19 cellular contexts compared by ENCODE assay signal in the genomic region with DNA sequence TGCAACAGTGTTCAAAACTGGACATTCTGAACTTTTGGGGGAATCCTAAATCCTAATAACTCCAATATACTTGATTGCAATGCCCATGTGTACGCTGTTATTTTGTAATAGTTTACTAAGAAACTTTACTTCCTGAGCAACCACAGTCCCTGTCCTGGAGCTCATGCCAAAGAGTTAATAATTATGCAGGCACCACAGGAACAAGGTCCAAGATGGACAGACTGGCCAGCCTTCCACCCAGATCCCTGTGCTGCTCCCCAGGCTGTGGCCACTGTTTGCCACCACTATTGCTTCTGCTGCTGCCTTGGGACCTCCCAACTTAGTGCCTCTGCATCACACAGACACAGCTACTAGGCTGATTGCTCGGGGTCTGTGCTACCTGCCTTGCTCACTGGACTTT. TPM values are rescaled to one million over a fixed set of nuclear protein-coding genes. Genes with fewer than 3 reads are reported as not detected.
A peak's percentile ranks its signal among the peaks of the same experiment; 100 is the strongest.
DNase-seq lines count a peak whose midpoint lies in the region; ATAC-seq and TF ChIP-seq lines count a peak whose summit lies in the region.
"Had no signal": no experiment of that assay in that cellular context is flagged by ENCODE, and none has a peak within 500 bp of the region (broad histone marks: within the 10 kb centered on the region; RNA-seq: fewer than 3 reads in every experiment).

No MANE protein-coding gene starts in this region.

- no peaks in the 10 kb centered on the region for H3K79me1 ChIP-seq in trophoblast cell (ENCODE audit: low read length)

- peak; percentile 20 to 29 for TF ChIP-seq RAD21 in liver (IDR thresholded peaks at IDR 0.05)

- H3K18ac ChIP-seq in trophoblast cell (ENCODE audit: low read length): no peak overlapping the region

- H2BK5ac ChIP-seq in trophoblast cell (ENCODE audit: low read depth, low read length, poor library complexity): no peak overlapping the region

- H3K23ac ChIP-seq in trophoblast cell (ENCODE audit: low read length): no peak overlapping the region

- no peak for TF ChIP-seq EP300 in stomach (IDR thresholded peaks at IDR 0.05)

- no peak overlapping the region for H4K91ac ChIP-seq in trophoblast cell (ENCODE audit: low read depth, low read length)

- no peak overlapping the region for H2AFZ ChIP-seq in trophoblast cell (ENCODE audit: insufficient read depth, low read length, poor library complexity)
- H2AFZ ChIP-seq: GM23248 had no signal

- intact Hi-C loops in stomach (cut with DNase I; ENCODE audit: low total_unique reads): no loop called here

- H3K79me2 ChIP-seq in trophoblast cell (ENCODE audit: control insufficient read depth, insufficient read depth, low read length, poor library complexity): no peaks in the 10 kb centered on the region

- 44% methylated on average over 2 of the region's 2 CpGs for WGBS in liver
- WGBS in trophoblast cell (ENCODE audit: extremely low coverage, insufficient coverage, insufficient read length): no CpG with 5 or more reads among the region's 2 CpGs
- 43 to 71% (median 62%) methylated on average over 2 of the region's 2 CpGs for WGBS in stomach, 5 donors

- H3K4me1 ChIP-seq in liver (ENCODE audit: control insufficient read depth in 4 of 4, insufficient read depth in 4 of 4, low read length in 3 of 4): peaks cover 0 to 17% (median 12%) of the 10 kb centered on the region in 4 donors
- H3K4me1 ChIP-seq in trophoblast cell (ENCODE audit: control insufficient read depth in 1 of 2, insufficient read depth in 2 of 2, low read length in 2 of 2): no peaks in the 10 kb centered on the region
- no peaks in the 10 kb centered on the region for H3K4me1 ChIP-seq in stomach

- H3K27ac ChIP-seq in liver (ENCODE audit: low read depth in 1 of 2, low read length in 2 of 2) (peak overlapping the region in 1 of 2 donors; percentile 55), trophoblast cell (ENCODE audit: low read depth, low read length) (no peak overlapping the region), stomach (no peak overlapping the region)
- H3K27ac ChIP-seq: C4-2B, GM23248 had no signal

- H3K4me2 ChIP-seq in trophoblast cell (ENCODE audit: low read length): no peak overlapping the region

- DNase-seq in epithelial cell of proximal tubule (ENCODE audit: low read depth) (peak; percentile 15), trophoblast cell (no peak), NCI-H2196 treated with DMSO at 0.1 percent for 48 hours (lab: John Stamatoyannopoulos, UW; ENCODE audit: unreplicated experiment) (no peak), stomach (no peak)
- DNase-seq: ACHN; AML-193; CD4-positive, alpha-beta memory T cell; DMS153; DMS79; GDM1; GM23248; HCEC 1CT; KG1 had no signal

- TF ChIP-seq CTCF in epithelial cell of proximal tubule (conservative IDR thresholded peaks at IDR 0.05; ENCODE audit: low read depth, low read length) (no peak), liver (IDR thresholded peaks at IDR 0.05; ENCODE audit: low read depth, low read length, missing input control) (no peak), stomach (IDR thresholded peaks at IDR 0.05) (no peak)

- H3K27me3 ChIP-seq in liver (ENCODE audit: control insufficient read depth in 4 of 4, insufficient read depth in 4 of 4, low read length in 3 of 4) (no peaks in the 10 kb centered on the region), trophoblast cell (ENCODE audit: insufficient read depth, low read length) (no peaks in the 10 kb centered on the region), stomach (no peaks in the 10 kb centered on the region)

- ATAC-seq in HG03521 (IDR thresholded peaks at IDR 0.05; ENCODE audit: unreplicated experiment) (no peak), GM18498 (IDR thresholded peaks at IDR 0.05; ENCODE audit: unreplicated experiment) (no peak)

- no peak overlapping the region for H3K4me3 ChIP-seq in epithelial cell of proximal tubule (ENCODE audit: low read depth, low read length)
- H3K4me3 ChIP-seq in liver (ENCODE audit: low read depth in 1 of 3, low read length in 3 of 3): peak overlapping the region in 1 of 3 donors; percentile 55
- no peak overlapping the region for H3K4me3 ChIP-seq in trophoblast cell (ENCODE audit: low read depth, low read length)
- H3K4me3 ChIP-seq in stomach: no peak overlapping the region
- H3K4me3 ChIP-seq: GM23248 had no signal

- TF ChIP-seq POLR2A in stomach (IDR thresholded peaks at IDR 0.05): no peak

- no peak overlapping the region for H3K14ac ChIP-seq in trophoblast cell (ENCODE audit: low read length)

- no peaks in the 10 kb centered on the region for H3K36me3 ChIP-seq in liver (ENCODE audit: control insufficient read depth in 4 of 4, insufficient read depth in 3 of 4, low read depth in 1 of 4, low read length in 3 of 4)
- H3K36me3 ChIP-seq in trophoblast cell (ENCODE audit: control insufficient read depth in 1 of 2, insufficient read depth in 2 of 2, low read length in 2 of 2): no peaks in the 10 kb centered on the region
- H3K36me3 ChIP-seq in stomach: no peaks in the 10 kb centered on the region

- no peak overlapping the region for H3K9ac ChIP-seq in liver (ENCODE audit: low read depth in 1 of 2, low read length in 2 of 2)
- peak overlapping the region; percentile 64 for H3K9ac ChIP-seq in trophoblast cell (ENCODE audit: low read length)
- H3K9ac ChIP-seq: GM23248 had no signal

- no peak overlapping the region for H4K12ac ChIP-seq in trophoblast cell (ENCODE audit: low read depth, low read length)

- H3K9me3 ChIP-seq in liver (ENCODE audit: control insufficient read depth in 4 of 4, low read length in 3 of 4) (peaks cover 8 to 16% (median 9%) of the 10 kb centered on the region in 4 donors), trophoblast cell (ENCODE audit: insufficient read depth, low read depth, low read length) (peaks cover 5% of the 10 kb centered on the region), stomach (peaks cover 0 to 32% (median 16%) of the 10 kb centered on the region in 4 donors)

- H4K8ac ChIP-seq in trophoblast cell (ENCODE audit: low read depth, low read length): no peak overlapping the region

- H2AK5ac ChIP-seq in trophoblast cell (ENCODE audit: low read length): no peak overlapping the region

- H2BK12ac ChIP-seq in trophoblast cell (ENCODE audit: low read length): no peak overlapping the region

- H2BK120ac ChIP-seq in trophoblast cell (ENCODE audit: insufficient read depth, low read length, poor library complexity): no peak overlapping the region

- no peak overlapping the region for H3K4ac ChIP-seq in trophoblast cell (ENCODE audit: low read depth, low read length)

TF ChIP-seq in liver, 16 proteins besides CTCF, POLR2A, EP300 and RAD21 (continues in another document):
- peak; percentile 21 to 79 for TF ChIP-seq RXRA (IDR thresholded peaks at IDR 0.05)
- TF ChIP-seq, protein P1, sequence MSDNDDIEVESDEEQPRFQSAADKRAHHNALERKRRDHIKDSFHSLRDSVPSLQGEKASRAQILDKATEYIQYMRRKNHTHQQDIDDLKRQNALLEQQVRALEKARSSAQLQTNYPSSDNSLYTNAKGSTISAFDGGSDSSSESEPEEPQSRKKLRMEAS (IDR thresholded peaks at IDR 0.05): peak; percentile 32
- TF ChIP-seq YY1 (IDR thresholded peaks at IDR 0.05): peak; percentile 63
- no peak for TF ChIP-seq NR2F2 (IDR thresholded peaks at IDR 0.05)
- peak; percentile 80 to 83 for TF ChIP-seq HNF4A (conservative IDR thresholded peaks at IDR 0.05)
- TF ChIP-seq SP1 (IDR thresholded peaks at IDR 0.05): peak; percentile 79
- TF ChIP-seq FOXA1 (IDR thresholded peaks at IDR 0.05): no peak
- TF ChIP-seq, protein P2, sequence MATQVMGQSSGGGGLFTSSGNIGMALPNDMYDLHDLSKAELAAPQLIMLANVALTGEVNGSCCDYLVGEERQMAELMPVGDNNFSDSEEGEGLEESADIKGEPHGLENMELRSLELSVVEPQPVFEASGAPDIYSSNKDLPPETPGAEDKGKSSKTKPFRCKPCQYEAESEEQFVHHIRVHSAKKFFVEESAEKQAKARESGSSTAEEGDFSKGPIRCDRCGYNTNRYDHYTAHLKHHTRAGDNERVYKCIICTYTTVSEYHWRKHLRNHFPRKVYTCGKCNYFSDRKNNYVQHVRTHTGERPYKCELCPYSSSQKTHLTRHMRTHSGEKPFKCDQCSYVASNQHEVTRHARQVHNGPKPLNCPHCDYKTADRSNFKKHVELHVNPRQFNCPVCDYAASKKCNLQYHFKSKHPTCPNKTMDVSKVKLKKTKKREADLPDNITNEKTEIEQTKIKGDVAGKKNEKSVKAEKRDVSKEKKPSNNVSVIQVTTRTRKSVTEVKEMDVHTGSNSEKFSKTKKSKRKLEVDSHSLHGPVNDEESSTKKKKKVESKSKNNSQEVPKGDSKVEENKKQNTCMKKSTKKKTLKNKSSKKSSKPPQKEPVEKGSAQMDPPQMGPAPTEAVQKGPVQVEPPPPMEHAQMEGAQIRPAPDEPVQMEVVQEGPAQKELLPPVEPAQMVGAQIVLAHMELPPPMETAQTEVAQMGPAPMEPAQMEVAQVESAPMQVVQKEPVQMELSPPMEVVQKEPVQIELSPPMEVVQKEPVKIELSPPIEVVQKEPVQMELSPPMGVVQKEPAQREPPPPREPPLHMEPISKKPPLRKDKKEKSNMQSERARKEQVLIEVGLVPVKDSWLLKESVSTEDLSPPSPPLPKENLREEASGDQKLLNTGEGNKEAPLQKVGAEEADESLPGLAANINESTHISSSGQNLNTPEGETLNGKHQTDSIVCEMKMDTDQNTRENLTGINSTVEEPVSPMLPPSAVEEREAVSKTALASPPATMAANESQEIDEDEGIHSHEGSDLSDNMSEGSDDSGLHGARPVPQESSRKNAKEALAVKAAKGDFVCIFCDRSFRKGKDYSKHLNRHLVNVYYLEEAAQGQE (IDR thresholded peaks at IDR 0.05): no peak
- TF ChIP-seq TAF1 (conservative IDR thresholded peaks at IDR 0.05): no peak

RNA-seq across cellular contexts. Expression of gene IRGM, which starts 14.1 kb away (rescaled TPM):
- total RNA-seq in epithelial cell of proximal tubule: not detected in 2 replicates
- total RNA-seq in liver: under 1 TPM in 1 of 2 donors, not detected in 1; 0.08 TPM
- under 1 TPM in 1 of 2 donors, not detected in 1; 0.02 TPM for polyA plus RNA-seq in liver
- polyA plus RNA-seq in trophoblast cell (2013): not detected in 2 replicates
- 1 to 10 TPM in 1 of 5 donors, not detected in 4; 4.7 TPM for total RNA-seq in stomach
- not detected for polyA plus RNA-seq in stomach
- total RNA-seq: GM23248, H4 had no signal
- polyA plus RNA-seq: BJ, GM23248 had no signal

RNA-seq across cellular contexts. Expression of gene ZNF300, which starts 44.4 kb away (rescaled TPM):
- total RNA-seq in epithelial cell of proximal tubule (6.3 and 10.3 TPM in 2 replicates), liver (under 1 TPM; 0.59 to 0.84 TPM), stomach (10 to 100 TPM in 2 of 5 donors, 1 to 10 TPM in 2, under 1 TPM in 1; 0.87 to 21.1 (median 8.7) TPM)
- polyA plus RNA-seq in liver (under 1 TPM; 0.28 to 0.53 TPM), stomach (1 to 10 TPM; 1.4 to 9.9 (median 1.5) TPM)
- polyA plus RNA-seq in trophoblast cell (2013): 6.4 and 6.5 TPM in 2 replicates
